17 cellular contexts compared by ENCODE assay signal in the genomic region with DNA sequence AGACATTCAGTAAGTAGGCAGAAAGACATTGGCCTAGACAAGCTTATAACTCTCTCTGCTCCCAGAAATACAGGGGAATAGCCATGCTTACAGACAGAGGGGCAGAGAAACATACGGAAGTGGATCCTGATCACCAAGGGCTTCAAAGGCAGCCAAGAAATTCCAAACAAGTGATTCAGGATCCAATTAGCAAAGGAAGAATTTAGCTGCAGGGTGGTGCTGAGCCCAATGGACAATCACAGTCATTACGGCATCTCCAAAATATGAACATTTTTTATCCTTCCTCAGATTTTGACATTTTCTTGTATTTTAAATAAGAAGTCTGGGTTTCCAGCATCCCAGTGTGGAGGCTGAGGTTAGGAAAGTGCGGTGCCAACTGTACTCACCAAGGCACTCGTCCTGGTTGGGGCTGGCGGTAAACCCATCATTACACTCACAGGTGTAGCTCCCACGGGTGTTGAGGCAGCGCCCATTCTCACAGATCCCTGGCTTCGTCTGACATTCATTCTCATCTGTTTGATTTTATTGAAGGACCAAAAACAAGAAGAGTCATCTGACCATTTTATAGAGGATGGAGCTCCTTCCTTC.
A peak's percentile ranks its signal among the peaks of the same experiment; 100 is the strongest.
DNase-seq lines count a peak whose midpoint lies in the region; ATAC-seq and TF ChIP-seq lines count a peak whose summit lies in the region.
"Had no signal": no experiment of that assay in that cellular context is flagged by ENCODE, and none has a peak within 500 bp of the region (broad histone marks: within the 10 kb centered on the region; RNA-seq: fewer than 3 reads in every experiment).

No MANE protein-coding gene starts in this region.

- H3K4me3 Mint-ChIP-seq in CD4-positive, alpha-beta memory T cell = no peak overlapping the region
- H3K4me3 Mint-ChIP-seq: IgD-negative memory B cell; naive thymus-derived CD4-positive, alpha-beta T cell had no signal

- peak overlapping the region; percentile 17 for H3K4me2 ChIP-seq in osteoblast (ENCODE audit: insufficient read depth, low read length)

- H3K36me3 ChIP-seq in osteoblast (ENCODE audit: insufficient read depth, low read length) = peaks cover 97% of the 10 kb centered on the region
- no peaks in the 10 kb centered on the region for H3K36me3 ChIP-seq in effector memory CD4-positive, alpha-beta T cell (ENCODE audit: control insufficient read depth, insufficient read depth, low read length)
- peaks cover 0 to 100% (median 19%) of the 10 kb centered on the region in 6 donors for H3K36me3 ChIP-seq in spleen
- H3K36me3 ChIP-seq in CD4-positive, alpha-beta memory T cell (ENCODE audit: insufficient read depth, low read length) = no peaks in the 10 kb centered on the region

- H3K79me2 ChIP-seq in osteoblast (ENCODE audit: insufficient read depth, low read length) = peaks cover 13% of the 10 kb centered on the region

- no peaks in the 10 kb centered on the region for H3K4me1 Mint-ChIP-seq in CD4-positive, alpha-beta memory T cell
- H3K4me1 Mint-ChIP-seq: IgD-negative memory B cell had no signal

- no peak overlapping the region for H2AFZ ChIP-seq in osteoblast (ENCODE audit: low read length)

- H3K27ac ChIP-seq in osteoblast (ENCODE audit: low read depth, low read length) (peak overlapping the region; percentile 69), spleen (no peak overlapping the region)
- no peak overlapping the region for H3K27ac ChIP-seq in effector memory CD4-positive, alpha-beta T cell (ENCODE audit: insufficient read depth, low read length, poor library complexity, severe bottlenecking)
- H3K27ac ChIP-seq in CD4-positive, alpha-beta memory T cell (ENCODE audit: low read depth, low read length) = no peak overlapping the region
- H3K27ac ChIP-seq: VCaP had no signal

- no peaks in the 10 kb centered on the region for H3K27me3 ChIP-seq in osteoblast (ENCODE audit: insufficient read depth, low read length)
- no peaks in the 10 kb centered on the region for H3K27me3 ChIP-seq in effector memory CD4-positive, alpha-beta T cell (replicated peaks; ENCODE audit: control insufficient read depth, insufficient read depth, low read length, poor library complexity, severe bottlenecking)
- no peaks in the 10 kb centered on the region for H3K27me3 ChIP-seq in spleen (replicated peaks in 1 of 7)
- no peaks in the 10 kb centered on the region for H3K27me3 ChIP-seq in CD4-positive, alpha-beta memory T cell (ENCODE audit: insufficient read depth, low read length)
- H3K27me3 ChIP-seq: tibial artery had no signal

- 80 to 92% (median 81%) methylated on average over 8 of the region's 8 CpGs for WGBS in spleen, 5 donors

- no peaks in the 10 kb centered on the region for H3K9me3 ChIP-seq in osteoblast (ENCODE audit: low read depth, low read length)
- H3K9me3 ChIP-seq in effector memory CD4-positive, alpha-beta T cell (ENCODE audit: control insufficient read depth, low read length) = no peaks in the 10 kb centered on the region
- no peaks in the 10 kb centered on the region for H3K9me3 ChIP-seq in spleen
- no peaks in the 10 kb centered on the region for H3K9me3 ChIP-seq in CD4-positive, alpha-beta memory T cell (ENCODE audit: control insufficient read depth in 1 of 2, low read length in 2 of 2)
- H3K9me3 ChIP-seq: tibial artery had no signal

- H3K27me3 Mint-ChIP-seq in CD4-positive, alpha-beta memory T cell = peaks cover 0 to 2% of the 10 kb centered on the region in 2 donors
- H3K27me3 Mint-ChIP-seq: IgD-negative memory B cell had no signal

- CTCF ChIA-PET in CD4-positive, alpha-beta memory T cell (lab: Charles Lee; ENCODE audit: partially characterized antibody) = no interaction called here

- DNase-seq in ELF-1 (ENCODE audit: low read depth, low spot score) (peak; percentile 9), RPMI7951 (ENCODE audit: low read depth) (peak; percentile 98), fibroblast of gingiva (ENCODE audit: low read depth) (peak; percentile 80), osteoblast (ENCODE audit: insufficient read length, low spot score, missing footprints) (peak; percentile 86), spleen (no peak)
- DNase-seq in effector memory CD4-positive, alpha-beta T cell = no peak
- no peak for DNase-seq in CD4-positive, alpha-beta memory T cell
- DNase-seq: activated effector memory CD4-positive, alpha-beta T cell treated with Interleukin-2 at 50 U/mL for 16 hours; head of caudate nucleus; left colon; naive thymus-derived CD4-positive, alpha-beta T cell; retina; stimulated activated CD4-positive, alpha-beta T cell treated with anti-CD3 and anti-CD28 coated beads, Interleukin-1b, Interleukin-23, amount 100 ng/mL, for 48 hours; tibial artery had no signal

- H4K20me1 ChIP-seq in osteoblast (ENCODE audit: insufficient read depth, low read length) = no peaks in the 10 kb centered on the region

- no peak for TF ChIP-seq CTCF in osteoblast (IDR thresholded peaks at IDR 0.05; ENCODE audit: extremely low read depth, low read depth, low read length)
- no peak for TF ChIP-seq CTCF in spleen (IDR thresholded peaks at IDR 0.05 in 8 of 11, conservative IDR thresholded peaks at IDR 0.05 in 3 of 11)

- ATAC-seq in HG02852 (IDR thresholded peaks at IDR 0.05; ENCODE audit: unreplicated experiment) = no peak
- ATAC-seq: left colon; naive thymus-derived CD4-positive, alpha-beta T cell had no signal

- H3K36me3 Mint-ChIP-seq in CD4-positive, alpha-beta memory T cell = no peaks in the 10 kb centered on the region
- H3K36me3 Mint-ChIP-seq: naive thymus-derived CD4-positive, alpha-beta T cell had no signal

- H3K4me1 ChIP-seq in osteoblast (ENCODE audit: insufficient read depth, low read length) (peaks cover 28% of the 10 kb centered on the region), spleen (no peaks in the 10 kb centered on the region)
- H3K4me1 ChIP-seq in effector memory CD4-positive, alpha-beta T cell (ENCODE audit: control insufficient read depth, insufficient read depth, low read length, poor library complexity, severe bottlenecking) = no peaks in the 10 kb centered on the region
- H3K4me1 ChIP-seq in CD4-positive, alpha-beta memory T cell (ENCODE audit: insufficient read depth, low read length) = no peaks in the 10 kb centered on the region
- H3K4me1 ChIP-seq: tibial artery had no signal

- POLR2A ChIA-PET in CD4-positive, alpha-beta memory T cell (lab: Charles Lee; ENCODE audit: partially characterized antibody) = no interaction called here

- intact Hi-C loops in spleen (cut with DNase I; ENCODE audit: low total_unique reads) = no loop called here
- intact Hi-C loops in CD4-positive, alpha-beta memory T cell (cut with micrococcal nuclease) = no loop called here

- H3K4me3 ChIP-seq in osteoblast (ENCODE audit: insufficient read depth, low read length) (no peak overlapping the region), spleen (no peak overlapping the region)
- H3K4me3 ChIP-seq in effector memory CD4-positive, alpha-beta T cell (ENCODE audit: insufficient read depth, low read depth, low read length, poor library complexity, severe bottlenecking) = no peak overlapping the region
- no peak overlapping the region for H3K4me3 ChIP-seq in CD4-positive, alpha-beta memory T cell (ENCODE audit: low read length in 2 of 2)
- H3K4me3 ChIP-seq: tibial artery had no signal

- H3K27ac Mint-ChIP-seq in CD4-positive, alpha-beta memory T cell = no peak overlapping the region
- H3K27ac Mint-ChIP-seq: IgD-negative memory B cell; naive thymus-derived CD4-positive, alpha-beta T cell had no signal

- TF ChIP-seq POLR2A in spleen (IDR thresholded peaks at IDR 0.05) = no peak

- H3K9me3 Mint-ChIP-seq in CD4-positive, alpha-beta memory T cell = no peaks in the 10 kb centered on the region
- H3K9me3 Mint-ChIP-seq: IgD-negative memory B cell had no signal

Comparison
In these comparisons a context has a peak if more than half of its experiments do, and no peak if none do; other contexts are left out.
1. DNase-seq: peak in ELF-1 (single experiment), RPMI7951 (single experiment), fibroblast of gingiva (single experiment) and osteoblast (single experiment); none in effector memory CD4-positive, alpha-beta T cell (0 of 3), spleen (single experiment) and CD4-positive, alpha-beta memory T cell (0 of 5).